1 cellular context compared by ENCODE assay signal in the genomic region with DNA sequence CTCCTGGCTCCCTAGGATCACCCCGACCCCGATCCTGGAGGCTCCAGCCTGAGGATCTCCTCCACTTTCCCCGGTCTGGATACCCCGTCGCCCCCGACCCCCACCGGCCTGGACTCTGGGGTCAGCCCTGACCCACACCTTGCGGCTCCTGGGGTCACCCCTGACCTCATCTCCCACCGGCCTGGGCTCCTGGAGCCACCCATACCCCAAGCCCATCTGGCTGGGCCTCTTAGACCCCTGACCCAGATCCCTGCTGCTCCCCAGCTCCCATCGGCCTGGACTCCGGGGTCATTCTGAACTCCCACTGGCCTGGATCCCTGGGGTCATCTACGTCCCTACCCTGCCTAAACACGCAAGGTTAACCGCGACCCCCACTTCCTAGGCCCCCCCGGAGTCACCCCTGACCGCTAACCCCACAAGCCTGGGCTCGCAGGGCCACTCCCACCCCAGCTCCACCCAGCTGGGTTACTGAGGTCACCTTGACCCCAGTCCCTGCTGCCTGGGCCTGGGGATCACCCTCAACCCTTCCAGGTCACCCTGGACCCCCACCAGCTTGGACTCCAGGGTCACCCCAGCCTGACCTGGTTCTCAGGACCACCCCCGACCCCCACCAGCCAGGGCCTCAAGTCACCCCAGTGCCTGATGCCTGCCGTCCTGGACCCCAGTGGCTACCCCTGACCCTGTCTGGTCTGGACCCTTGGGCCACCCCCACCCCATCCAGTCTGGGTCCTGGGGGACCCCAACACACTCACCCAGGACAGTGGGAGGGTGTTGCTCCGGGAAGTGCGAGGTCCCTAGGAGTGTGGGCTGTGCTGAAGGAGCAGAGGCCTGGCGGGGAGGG.
TF ChIP-seq lines count a peak whose summit lies in the region.

No MANE protein-coding gene starts in this region.

TF ChIP-seq in GM23338, 12 proteins besides CTCF, POLR2A, EP300 and RAD21 (continued from another document):
- TF ChIP-seq, protein P1, sequence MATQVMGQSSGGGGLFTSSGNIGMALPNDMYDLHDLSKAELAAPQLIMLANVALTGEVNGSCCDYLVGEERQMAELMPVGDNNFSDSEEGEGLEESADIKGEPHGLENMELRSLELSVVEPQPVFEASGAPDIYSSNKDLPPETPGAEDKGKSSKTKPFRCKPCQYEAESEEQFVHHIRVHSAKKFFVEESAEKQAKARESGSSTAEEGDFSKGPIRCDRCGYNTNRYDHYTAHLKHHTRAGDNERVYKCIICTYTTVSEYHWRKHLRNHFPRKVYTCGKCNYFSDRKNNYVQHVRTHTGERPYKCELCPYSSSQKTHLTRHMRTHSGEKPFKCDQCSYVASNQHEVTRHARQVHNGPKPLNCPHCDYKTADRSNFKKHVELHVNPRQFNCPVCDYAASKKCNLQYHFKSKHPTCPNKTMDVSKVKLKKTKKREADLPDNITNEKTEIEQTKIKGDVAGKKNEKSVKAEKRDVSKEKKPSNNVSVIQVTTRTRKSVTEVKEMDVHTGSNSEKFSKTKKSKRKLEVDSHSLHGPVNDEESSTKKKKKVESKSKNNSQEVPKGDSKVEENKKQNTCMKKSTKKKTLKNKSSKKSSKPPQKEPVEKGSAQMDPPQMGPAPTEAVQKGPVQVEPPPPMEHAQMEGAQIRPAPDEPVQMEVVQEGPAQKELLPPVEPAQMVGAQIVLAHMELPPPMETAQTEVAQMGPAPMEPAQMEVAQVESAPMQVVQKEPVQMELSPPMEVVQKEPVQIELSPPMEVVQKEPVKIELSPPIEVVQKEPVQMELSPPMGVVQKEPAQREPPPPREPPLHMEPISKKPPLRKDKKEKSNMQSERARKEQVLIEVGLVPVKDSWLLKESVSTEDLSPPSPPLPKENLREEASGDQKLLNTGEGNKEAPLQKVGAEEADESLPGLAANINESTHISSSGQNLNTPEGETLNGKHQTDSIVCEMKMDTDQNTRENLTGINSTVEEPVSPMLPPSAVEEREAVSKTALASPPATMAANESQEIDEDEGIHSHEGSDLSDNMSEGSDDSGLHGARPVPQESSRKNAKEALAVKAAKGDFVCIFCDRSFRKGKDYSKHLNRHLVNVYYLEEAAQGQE (IDR thresholded peaks at IDR 0.05; ENCODE audit: unreplicated experiment), result no peak
- TF ChIP-seq, protein P2, sequence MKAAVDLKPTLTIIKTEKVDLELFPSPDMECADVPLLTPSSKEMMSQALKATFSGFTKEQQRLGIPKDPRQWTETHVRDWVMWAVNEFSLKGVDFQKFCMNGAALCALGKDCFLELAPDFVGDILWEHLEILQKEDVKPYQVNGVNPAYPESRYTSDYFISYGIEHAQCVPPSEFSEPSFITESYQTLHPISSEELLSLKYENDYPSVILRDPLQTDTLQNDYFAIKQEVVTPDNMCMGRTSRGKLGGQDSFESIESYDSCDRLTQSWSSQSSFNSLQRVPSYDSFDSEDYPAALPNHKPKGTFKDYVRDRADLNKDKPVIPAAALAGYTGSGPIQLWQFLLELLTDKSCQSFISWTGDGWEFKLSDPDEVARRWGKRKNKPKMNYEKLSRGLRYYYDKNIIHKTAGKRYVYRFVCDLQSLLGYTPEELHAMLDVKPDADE (IDR thresholded peaks at IDR 0.05), result no peak
